In genomic region chr16:88978608-88979346, GRCh38 we compare ENCODE assay signal across 13 cellular contexts. TPM values are rescaled to one million over a fixed set of nuclear protein-coding genes. Genes with fewer than 3 reads are reported as not detected.
DNase-seq lines count a peak whose midpoint lies in the region; ATAC-seq, FAIRE-seq and TF ChIP-seq lines count a peak whose summit lies in the region.
"Had no signal": no experiment of that assay in that cellular context is flagged by ENCODE, and none has a peak within 500 bp of the region (broad histone marks: within the 10 kb centered on the region; RNA-seq: fewer than 3 reads in every experiment).

No MANE protein-coding gene starts in this region.

- CTCF ChIA-PET in GM12878 (lab: Yijun Ruan, JAX) = interaction anchor here (0.7 to 0.9 kb wide), 2 partner anchors 15 to 118 kb away, joined by 3 read pairs; no protein-coding TSS in a partner anchor
- CTCF ChIA-PET in RWPE1 (lab: Yijun Ruan, JAX) = no interaction called here

- H3K4me2 ChIP-seq in GM12878 (ENCODE audit: control insufficient read depth, insufficient read depth) = peak overlapping the region; percentile 96

- H3K36me3 ChIP-seq in GM06990 (ENCODE audit: control insufficient read depth, insufficient read depth, low read length) = no peaks in the 10 kb centered on the region
- no peaks in the 10 kb centered on the region for H3K36me3 ChIP-seq in GM12878 (ENCODE audit: control insufficient read depth in 2 of 2, insufficient read depth in 2 of 2, low read length in 1 of 2)
- H3K36me3 ChIP-seq: neutrophil had no signal

- no peak for TF ChIP-seq POLR2A in GM12878 (IDR thresholded peaks at IDR 0.05; ENCODE audit: low read depth, low read length)

- TF ChIP-seq CTCF in GM06990 (IDR thresholded peaks at IDR 0.05; ENCODE audit: insufficient read depth, low read length, poor library complexity, severe bottlenecking) (peak; percentile 18), GM12878 (IDR thresholded peaks at IDR 0.05 in 2 of 3, conservative IDR thresholded peaks at IDR 0.05 in 1 of 3; ENCODE audit: control insufficient read depth in 2 of 3, extremely low read depth in 1 of 3, insufficient read depth in 1 of 3, low read depth in 3 of 3, low read length in 3 of 3) (no peak), RWPE1 (conservative IDR thresholded peaks at IDR 0.05; ENCODE audit: low read depth) (no peak)

- peak overlapping the region; percentile 85 for H3K9ac ChIP-seq in GM12878 (ENCODE audit: control insufficient read depth, insufficient read depth, low read length)

- no peaks in the 10 kb centered on the region for H3K9me3 ChIP-seq in GM12878 (replicated peaks; ENCODE audit: control insufficient read depth, insufficient read depth, low read length)
- H3K9me3 ChIP-seq: neutrophil had no signal

- SMC1A ChIA-PET in GM12878 (lab: Charles Lee; ENCODE audit: uncharacterized antibody, unreplicated experiment) = interaction anchor here (1.0 to 2.2 kb wide), 8 partner anchors 10 to 119 kb away, joined by 3 to 10 read pairs (median 4); no protein-coding TSS in a partner anchor

- peak overlapping the region; percentile 78 for H2AFZ ChIP-seq in GM12878 (ENCODE audit: control insufficient read depth, low read depth, low read length)

- peaks cover 52% of the 10 kb centered on the region for H3K4me1 ChIP-seq in GM12878 (ENCODE audit: control insufficient read depth, insufficient read depth, low read length)

- peaks cover 46% of the 10 kb centered on the region for H3K79me2 ChIP-seq in GM12878 (ENCODE audit: control insufficient read depth, insufficient read depth, low read length)

- H3K27ac ChIP-seq in GM12878 (ENCODE audit: control insufficient read depth, insufficient read depth) = peak overlapping the region; percentile 98
- no peak overlapping the region for H3K27ac ChIP-seq in RWPE1
- H3K27ac ChIP-seq: neutrophil had no signal

- RAD21 ChIA-PET in GM12878 (lab: Charles Lee; ENCODE audit: unreplicated experiment) = interaction anchor here (0.6 to 3.0 kb wide), 7 partner anchors 10 to 188 kb away, joined by 3 to 29 read pairs (median 4); no protein-coding TSS in a partner anchor

- no peaks in the 10 kb centered on the region for H4K20me1 ChIP-seq in GM12878 (ENCODE audit: control insufficient read depth, insufficient read depth)

- peak; percentile 33 for ATAC-seq in GM19467 (IDR thresholded peaks at IDR 0.05; ENCODE audit: unreplicated experiment)
- peak; percentile 47 for ATAC-seq in GM12878
- ATAC-seq in GM18909 (IDR thresholded peaks at IDR 0.05; ENCODE audit: poor library complexity, unreplicated experiment) = no peak
- ATAC-seq: activated CD4-positive, alpha-beta T cell treated with anti-CD3 and anti-CD28 coated beads for 36 hours; HCT116 had no signal

- peak; percentile 57 for FAIRE-seq in GM12878 (lab: Jason Lieb, UNC)

- peak in 1 of 2 experiments; percentile 84; a peak in 2 of 4 replicates for TF ChIP-seq EP300 in GM12878 (IDR thresholded peaks at IDR 0.05; ENCODE audit: borderline replicate concordance in 1 of 2, control insufficient read depth in 1 of 2, low read depth in 2 of 2, low read length in 2 of 2)

- intact Hi-C loops in GM12878 (cut with micrococcal nuclease; ENCODE audit: unreplicated experiment) = loop anchor here (5.0 kb wide), 1 partner anchor 54 kb away; no protein-coding TSS in a partner anchor

- no peaks in the 10 kb centered on the region for H3K27me3 ChIP-seq in GM06990 (replicated peaks; ENCODE audit: control insufficient read depth, insufficient read depth, low read length)
- H3K27me3 ChIP-seq in GM12878 (replicated peaks in 1 of 2; ENCODE audit: control insufficient read depth in 2 of 2, insufficient read depth in 2 of 2, low read length in 1 of 2) = no peaks in the 10 kb centered on the region

- no TSS peak for BruUV-seq in GM12878 (replicated peaks; lab: Mats Ljungman, UMichigan)

- POLR2A ChIA-PET in GM12878 (lab: Charles Lee) (interaction anchor here (0.9 to 4.2 kb wide), 8 partner anchors 9 to 195 kb away, joined by 3 to 30 read pairs (median 4); no protein-coding TSS in a partner anchor), RWPE1 (lab: Yijun Ruan, JAX; ENCODE audit: low non-redundant PET) (no interaction called here)

- DNase-seq in GM06990 (ENCODE audit: extremely low read depth, insufficient read length) = peak; percentile 91
- peak; percentile 88 for DNase-seq in Jurkat, Clone E6-1 (ENCODE audit: low read depth, low spot score)
- peak; percentile 47 for DNase-seq in GM12878 (ENCODE audit: low read depth, low spot score)
- DNase-seq in RWPE1 (ENCODE audit: low spot score) = no peak
- DNase-seq in activated effector memory CD4-positive, alpha-beta T cell treated with anti-CD3 and anti-CD28 coated beads, Interleukin-2, amount 50 U/mL, for 16 hours = no peak
- DNase-seq in activated T-cell treated with anti-CD3 and anti-CD28 coated beads, Interleukin-2, amount 50 U/mL, for 48 hours = no peak
- DNase-seq: activated CD4-positive, alpha-beta T cell treated with anti-CD3 and anti-CD28 coated beads for 36 hours; COR-L47; NCI-H2029 treated with DMSO at 0.1 percent for 48 hours had no signal

- H3K4me3 ChIP-seq in GM06990 (replicated peaks; ENCODE audit: low read depth, low read length) (peak overlapping the region; percentile 85), GM12878 (peak overlapping the region; percentile 93; the same call in 1 of the 2 replicates)
- peak overlapping the region; percentile 5; the same call in 1 of the 2 replicates for H3K4me3 ChIP-seq in Jurkat, Clone E6-1 (ENCODE audit: low read length)

- WGBS in GM12878 (ENCODE audit: insufficient coverage, insufficient replicate concordance, low lambda C conversion rate, missing lambda C conversion rate) = 1% methylated on average over 19 of the region's 21 CpGs

- in situ Hi-C loops in GM12878 (cut with MboI) = no loop called here

- TF ChIP-seq RAD21 in GM12878 (IDR thresholded peaks at IDR 0.05; ENCODE audit: insufficient read depth, low read depth, low read length) = peak; percentile 18; the same call in 1 of the 2 replicates

TF ChIP-seq in GM12878, 131 proteins besides CTCF, POLR2A, EP300 and RAD21 (continues in another document):
- TF ChIP-seq SIX5 (IDR thresholded peaks at IDR 0.05; ENCODE audit: low read depth, low read length, severe bottlenecking) (no peak), RBBP5 (conservative IDR thresholded peaks at IDR 0.05) (no peak), POLR2AphosphoS5 (IDR thresholded peaks at IDR 0.05; ENCODE audit: low read length) (peak; percentile 68; the same call in 1 of the 2 replicates), ZNF207 (IDR thresholded peaks at IDR 0.05; ENCODE audit: borderline replicate concordance) (0 out of 2 replicates have a peak, but pooled peaks have one; percentile 48), IRF3 (IDR thresholded peaks at IDR 0.05) (no peak; the same call in 1 of the 2 replicates), MLLT1 (IDR thresholded peaks at IDR 0.05) (peak; percentile 89), ATF2 (IDR thresholded peaks at IDR 0.05; ENCODE audit: low read length) (no peak)

RNA-seq across cellular contexts. Expression of gene CBFA2T3, which starts 1.8 kb away (rescaled TPM):
- polyA plus RNA-seq in Jurkat, Clone E6-1 (2012; ENCODE audit: insufficient read depth, insufficient read length) = 33.8 TPM
- 44.9 and 56.6 TPM in 2 replicates for total RNA-seq in GM12878 (2013; cell fraction: nucleolus; rRNA removed)
- total RNA-seq in GM12878 (2014; rRNA removed) = 2.3 and 2.8 TPM in 2 replicates
- 1.3 and 1.5 TPM in 2 replicates for total RNA-seq in GM12878 (2014; rRNA removed; fragmentation: Illumina TruSeq; extraction: Trizol)
- 35.4 and 42.6 TPM in 2 replicates for total RNA-seq in GM12878 (2021)
- polyA plus RNA-seq in GM12878 (2011; ENCODE audit: low read depth) = 4.5 TPM
- polyA plus RNA-seq in GM12878 (2011; rRNA removed) = 0.75 and 1.6 TPM in 2 replicates
- 1.8 and 2.5 TPM in 2 replicates for polyA plus RNA-seq in GM12878 (2011; cell fraction: cytosol; rRNA removed)
- 18.7 and 22.6 TPM in 2 replicates for polyA plus RNA-seq in GM12878 (2011; cell fraction: nucleus; rRNA removed)
- polyA plus RNA-seq in GM12878 (2012) = 12.9 and 17.4 TPM in 2 replicates
- polyA plus RNA-seq in GM12878 (2014; fragmentation: Illumina TruSeq; extraction: Trizol) = 5.6 and 6.6 TPM in 2 replicates
- polyA plus RNA-seq in GM12878 (2014; fragmentation: Nextera tagmentation; extraction: Ambion mirVana) = 1 to 10 TPM in 1 of 2 experiments, under 1 TPM in 1; 0.69 to 1.5 TPM
- polyA plus RNA-seq in GM12878 (2014; rRNA removed) = 10.2 and 15.6 TPM in 2 replicates
- 10 to 100 TPM; 14.2 to 14.9 TPM for polyA plus RNA-seq in GM12878 (2016; fragmentation: Nextera tagmentation; extraction: Ambion mirVana)
- 1.7 and 7.0 TPM in 2 replicates for polyA minus RNA-seq in GM12878 (2011; rRNA and poly(A)+ RNA removed)
- polyA minus RNA-seq in GM12878 (2011; cell fraction: cytosol; rRNA and poly(A)+ RNA removed) = 4.5 and 5.3 TPM in 2 replicates
- polyA minus RNA-seq in GM12878 (2011; cell fraction: nucleus; rRNA and poly(A)+ RNA removed) = 4.8 and 7.7 TPM in 2 replicates

Comparison
In these comparisons a context has a peak if more than half of its experiments do, and no peak if none do; other contexts are left out.
1. DNase-seq: peak in GM06990 (single experiment), Jurkat, Clone E6-1 (single experiment) and GM12878 (single experiment); none in RWPE1 (single experiment), activated effector memory CD4-positive, alpha-beta T cell treated with anti-CD3 and anti-CD28 coated beads, Interleukin-2, amount 50 U/mL, for 16 hours (single experiment) and activated T-cell treated with anti-CD3 and anti-CD28 coated beads, Interleukin-2, amount 50 U/mL, for 48 hours (0 of 2).
2. H3K4me3 ChIP-seq: peak in every context shown above with its lines; median percentile 93 in GM12878; 85 in GM06990; 5 in Jurkat, Clone E6-1.